Comparison of ENCODE assay signal across 18 cellular contexts in the genomic region with DNA sequence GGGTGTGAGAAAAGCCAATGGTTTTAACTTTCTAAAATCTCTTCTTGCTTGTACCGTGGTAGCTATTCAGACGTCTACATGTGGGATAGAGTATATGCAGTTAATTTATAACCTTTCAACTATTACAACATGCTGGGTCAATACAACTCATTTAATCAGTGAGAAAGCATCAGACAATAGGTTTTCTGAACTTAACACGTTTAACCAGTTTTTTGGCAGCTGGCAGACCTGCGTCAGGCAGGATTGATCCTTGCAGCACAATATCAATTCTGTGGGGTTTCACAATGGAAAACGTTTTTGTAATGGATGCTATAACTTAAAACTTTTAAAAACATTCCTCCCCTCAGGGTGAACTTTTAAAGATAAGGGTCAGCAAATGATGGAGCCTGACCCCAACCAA.
"Had no signal": no experiment of that assay in that cellular context is flagged by ENCODE, and none has a peak within 500 bp of the region (broad histone marks: within the 10 kb centered on the region; RNA-seq: fewer than 3 reads in every experiment).

No MANE protein-coding gene starts in this region.

- ATAC-seq: naive thymus-derived CD4-positive, alpha-beta T cell; sciatic nerve; stimulated activated memory B cell treated with anti-CD40 and anti-IgM and Interleukin-4, amounts not matched to agents 10 μg/mL and 1 μg/mL and 100 μg/mL, for 72 hours had no signal

- H3K27ac ChIP-seq: colonic mucosa, left ventricle myocardium inferior, neutrophil, spleen, thoracic aorta had no signal

- H3K4me3 ChIP-seq: colonic mucosa, left ventricle myocardium inferior, lung, spleen, thoracic aorta had no signal

- H3K9me3 ChIP-seq: colonic mucosa, left ventricle myocardium inferior, neutrophil, thoracic aorta had no signal

- DNase-seq: colonic mucosa; dermis blood vessel endothelial cell; effector CD4-positive, alpha-beta T cell; immature natural killer cell; left ventricle myocardium inferior; mesenchymal stem cell; midbrain; naive thymus-derived CD4-positive, alpha-beta T cell; nephron progenitor cell; spleen; stimulated activated CD4-positive, alpha-beta T cell treated with anti-CD3 and anti-CD28 coated beads, Interleukin-15, amount 100 ng/mL, for 24 hours; stimulated activated CD4-positive, alpha-beta T cell treated with anti-CD3 and anti-CD28 coated beads, Interleukin-1b, Interleukin-23, amount 100 ng/mL, for 48 hours; stimulated activated CD4-positive, alpha-beta T cell treated with anti-CD3 and anti-CD28 coated beads, Interleukin-4, amount 100 ng/mL, for 24 hours had no signal

- H3K36me3 ChIP-seq: colonic mucosa, left ventricle myocardium inferior, neutrophil, thoracic aorta had no signal

- H3K27me3 ChIP-seq: colonic mucosa had no signal
